1 cellular context compared by ENCODE assay signal in genomic region chr4:1720163-1720983, GRCh38.
TF ChIP-seq lines count a peak whose summit lies in the region.

No MANE protein-coding gene starts in this region.

TF ChIP-seq in WTC11, 78 proteins besides CTCF, POLR2A, EP300 and RAD21 (continued from another document):
- peak; percentile 57; the same call in 1 of the 2 replicates for TF ChIP-seq ZBTB43 (CRISPR knock-in tag; IDR thresholded peaks at IDR 0.05)
- no peak for TF ChIP-seq ZSCAN18 (CRISPR knock-in tag; IDR thresholded peaks at IDR 0.05)
- TF ChIP-seq HMGXB4 (CRISPR knock-in tag; IDR thresholded peaks at IDR 0.05), result peak; percentile 87; the same call in 1 of the 2 replicates
- no peak for TF ChIP-seq CREB1 (CRISPR knock-in tag; IDR thresholded peaks at IDR 0.05)
- peak; percentile 46; the same call in 1 of the 2 replicates for TF ChIP-seq FOXK1 (CRISPR knock-in tag; IDR thresholded peaks at IDR 0.05)
- TF ChIP-seq, protein P1, sequence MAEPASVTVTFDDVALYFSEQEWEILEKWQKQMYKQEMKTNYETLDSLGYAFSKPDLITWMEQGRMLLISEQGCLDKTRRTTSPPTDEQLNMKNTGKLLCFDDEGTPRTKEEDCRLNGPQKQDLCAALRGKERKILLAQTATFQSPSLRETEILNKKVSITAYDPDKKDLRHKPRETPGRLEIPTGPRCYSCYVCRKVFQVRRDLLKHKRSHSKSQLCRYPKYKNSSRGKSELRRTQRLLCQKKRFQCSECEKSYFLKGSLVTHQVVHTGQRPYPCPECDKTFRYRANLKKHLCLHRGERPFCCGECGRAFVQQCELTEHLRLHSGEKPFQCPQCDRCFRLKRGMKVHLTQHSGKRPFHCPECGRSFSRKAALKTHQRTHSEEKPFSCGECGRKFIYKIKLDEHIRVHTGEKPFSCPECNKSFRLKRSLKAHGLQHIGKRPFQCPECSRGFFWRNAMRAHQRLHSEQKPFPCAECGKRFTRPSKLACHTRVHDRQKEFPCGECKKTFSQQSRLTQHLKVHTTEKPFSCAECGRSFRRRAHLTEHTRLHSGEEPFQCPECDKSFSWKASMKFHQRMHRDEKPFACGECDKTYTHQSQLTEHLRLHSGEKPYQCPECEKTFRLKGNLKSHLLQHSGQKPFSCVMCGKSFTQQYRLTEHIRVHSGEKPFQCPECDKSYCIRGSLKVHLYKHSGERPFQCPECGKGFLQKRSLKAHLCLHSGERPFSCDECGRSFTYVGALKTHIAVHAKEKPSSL (CRISPR knock-in tag; conservative IDR thresholded peaks at IDR 0.05), result no peak
- TF ChIP-seq MYBL2 (CRISPR knock-in tag; IDR thresholded peaks at IDR 0.05), result 0 out of 2 replicates have a peak, but pooled peaks have one; percentile 22
- no peak for TF ChIP-seq ZNF232 (CRISPR knock-in tag; IDR thresholded peaks at IDR 0.05)
- TF ChIP-seq KAT7 (CRISPR knock-in tag; IDR thresholded peaks at IDR 0.05; ENCODE audit: borderline replicate concordance), result no peak
- peak; percentile 34 for TF ChIP-seq ARID4B (CRISPR knock-in tag; IDR thresholded peaks at IDR 0.05; ENCODE audit: borderline replicate concordance)
- TF ChIP-seq TCF7 (CRISPR knock-in tag; IDR thresholded peaks at IDR 0.05; ENCODE audit: low read depth), result peak; percentile 84; the same call in 1 of the 2 replicates
- TF ChIP-seq, protein P2, sequence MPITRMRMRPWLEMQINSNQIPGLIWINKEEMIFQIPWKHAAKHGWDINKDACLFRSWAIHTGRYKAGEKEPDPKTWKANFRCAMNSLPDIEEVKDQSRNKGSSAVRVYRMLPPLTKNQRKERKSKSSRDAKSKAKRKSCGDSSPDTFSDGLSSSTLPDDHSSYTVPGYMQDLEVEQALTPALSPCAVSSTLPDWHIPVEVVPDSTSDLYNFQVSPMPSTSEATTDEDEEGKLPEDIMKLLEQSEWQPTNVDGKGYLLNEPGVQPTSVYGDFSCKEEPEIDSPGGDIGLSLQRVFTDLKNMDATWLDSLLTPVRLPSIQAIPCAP (CRISPR knock-in tag; IDR thresholded peaks at IDR 0.05), result no peak
- TF ChIP-seq CBFB (CRISPR knock-in tag; IDR thresholded peaks at IDR 0.05; ENCODE audit: low read depth), result no peak
- TF ChIP-seq SMAD4 (CRISPR knock-in tag; IDR thresholded peaks at IDR 0.05), result no peak
- TF ChIP-seq TP53 (CRISPR knock-in tag; IDR thresholded peaks at IDR 0.05), result peak; percentile 74; the same call in 1 of the 2 replicates
- TF ChIP-seq NR2C2 (CRISPR knock-in tag; IDR thresholded peaks at IDR 0.05), result no peak
- TF ChIP-seq NR1H2 (CRISPR knock-in tag; IDR thresholded peaks at IDR 0.05), result no peak
- no peak for TF ChIP-seq ZNF263 (CRISPR knock-in tag; IDR thresholded peaks at IDR 0.05; ENCODE audit: low read depth)
- TF ChIP-seq FOXP1 (CRISPR knock-in tag; IDR thresholded peaks at IDR 0.05; ENCODE audit: borderline replicate concordance), result peak; percentile 72; the same call in 1 of the 2 replicates
- TF ChIP-seq ZNF671 (CRISPR knock-in tag; IDR thresholded peaks at IDR 0.05), result no peak
- TF ChIP-seq, protein P3, sequence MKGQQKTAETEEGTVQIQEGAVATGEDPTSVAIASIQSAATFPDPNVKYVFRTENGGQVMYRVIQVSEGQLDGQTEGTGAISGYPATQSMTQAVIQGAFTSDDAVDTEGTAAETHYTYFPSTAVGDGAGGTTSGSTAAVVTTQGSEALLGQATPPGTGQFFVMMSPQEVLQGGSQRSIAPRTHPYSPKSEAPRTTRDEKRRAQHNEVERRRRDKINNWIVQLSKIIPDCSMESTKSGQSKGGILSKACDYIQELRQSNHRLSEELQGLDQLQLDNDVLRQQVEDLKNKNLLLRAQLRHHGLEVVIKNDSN (CRISPR knock-in tag; IDR thresholded peaks at IDR 0.05), result peak; percentile 75
- no peak for TF ChIP-seq ZNF396 (CRISPR knock-in tag; IDR thresholded peaks at IDR 0.05; ENCODE audit: borderline replicate concordance)
- TF ChIP-seq ESRRA (CRISPR knock-in tag; IDR thresholded peaks at IDR 0.05; ENCODE audit: borderline replicate concordance), result peak; percentile 64; the same call in 1 of the 2 replicates
- no peak for TF ChIP-seq ATF6 (CRISPR knock-in tag; IDR thresholded peaks at IDR 0.05)
- no peak for TF ChIP-seq E2F1 (CRISPR knock-in tag; IDR thresholded peaks at IDR 0.05)
- no peak for TF ChIP-seq NFE2L1 (CRISPR knock-in tag; IDR thresholded peaks at IDR 0.05)
- TF ChIP-seq USF2 (CRISPR knock-in tag; IDR thresholded peaks at IDR 0.05), result peak; percentile 81
- TF ChIP-seq FOXJ3 (CRISPR knock-in tag; IDR thresholded peaks at IDR 0.05; ENCODE audit: borderline replicate concordance), result no peak
- TF ChIP-seq GRHL2 (CRISPR knock-in tag; IDR thresholded peaks at IDR 0.05; ENCODE audit: insufficient replicate concordance, severe bottlenecking), result no peak
- TF ChIP-seq CREM (CRISPR knock-in tag; IDR thresholded peaks at IDR 0.05), result 0 out of 2 replicates have a peak, but pooled peaks have one; percentile 7
- TF ChIP-seq ZNF317 (CRISPR knock-in tag; IDR thresholded peaks at IDR 0.05; ENCODE audit: borderline replicate concordance, low read depth), result no peak
- TF ChIP-seq ZNF219 (CRISPR knock-in tag; IDR thresholded peaks at IDR 0.05; ENCODE audit: borderline replicate concordance), result no peak; the same call in 1 of the 2 replicates
